ENCODE assay signal across 3 cellular contexts in genomic region chr3:169675091-169675490, GRCh38. TPM values are rescaled to one million over a fixed set of nuclear protein-coding genes. Genes with fewer than 3 reads are reported as not detected.
"Had no signal": no experiment of that assay in that cellular context is flagged by ENCODE, and none has a peak within 500 bp of the region (broad histone marks: within the 10 kb centered on the region; RNA-seq: fewer than 3 reads in every experiment).

No MANE protein-coding gene starts in this region.

- H3K4me3 ChIP-seq: GM12878 had no signal

- ATAC-seq: GM12878 had no signal

- DNase-seq: GDM1, GF-D8 had no signal

RNA-seq across cellular contexts. Expression of gene MECOM, which starts 11.6 kb away (rescaled TPM):
- polyA plus RNA-seq: GM12878 had no signal
